In genomic region chr17:78896091-78896833, GRCh38 we compare ENCODE assay signal across 12 cellular contexts. TPM values are rescaled to one million over a fixed set of nuclear protein-coding genes. Genes with fewer than 3 reads are reported as not detected.
A peak's percentile ranks its signal among the peaks of the same experiment; 100 is the strongest.
DNase-seq lines count a peak whose midpoint lies in the region; ATAC-seq and TF ChIP-seq lines count a peak whose summit lies in the region.
"Had no signal": no experiment of that assay in that cellular context is flagged by ENCODE, and none has a peak within 500 bp of the region (broad histone marks: within the 10 kb centered on the region; RNA-seq: fewer than 3 reads in every experiment).

No MANE protein-coding gene starts in this region.

- H3K79me2 ChIP-seq in SK-N-SH (ENCODE audit: insufficient read depth): peaks cover 99% of the 10 kb centered on the region

- TF ChIP-seq EP300 in SK-N-SH (IDR thresholded peaks at IDR 0.05; ENCODE audit: borderline replicate concordance in 1 of 2, low read depth in 1 of 2, low read length in 1 of 2): no peak

- no peak for TF ChIP-seq RAD21 in SK-N-SH (IDR thresholded peaks at IDR 0.05; ENCODE audit: low read length)

- H3K27ac ChIP-seq in SK-N-SH (ENCODE audit: low read depth in 2 of 2, low read length in 1 of 2) (peak overlapping the region in 1 of 2 experiments; percentile 22; a peak in 1 of 4 replicates), vagina (peak overlapping the region; percentile 81)
- H3K27ac ChIP-seq: 22Rv1 had no signal

- POLR2A ChIA-PET in SK-N-SH (lab: Yijun Ruan, JAX): no interaction called here

- DNase-seq in SK-N-SH (peak; percentile 39), hepatic stellate cell (ENCODE audit: low spot score) (peak; percentile 58), pons (ENCODE audit: low spot score) (peak; percentile 86), vagina (ENCODE audit: extremely low spot score in 2 of 2) (no peak), NCI-H69 (lab: John Stamatoyannopoulos, UW) (no peak)
- no peak for DNase-seq in stimulated activated CD8-positive, alpha-beta memory T cell treated with anti-CD3 and anti-CD28 coated beads, Interleukin-4, amount 100 ng/mL, for 48 hours
- DNase-seq: activated CD8-positive, alpha-beta memory T cell treated with anti-CD3 and anti-CD28 coated beads, Interleukin-2, amount 10 ng/mL, durations not matched to agents 7 days and 5 days had no signal

- peaks cover 100% of the 10 kb centered on the region for H4K20me1 ChIP-seq in SK-N-SH (ENCODE audit: insufficient read depth)

- H3K9ac ChIP-seq in SK-N-SH: no peak overlapping the region

- no peak for TF ChIP-seq POLR2A in vagina (IDR thresholded peaks at IDR 0.05)

- H3K9me3 ChIP-seq in SK-N-SH (no peaks in the 10 kb centered on the region), vagina (no peaks in the 10 kb centered on the region)

- ATAC-seq in SK-N-SH treated with all-trans-retinoic acid at 6 μM for 48 hours (no peak), HG02884 (IDR thresholded peaks at IDR 0.05; ENCODE audit: unreplicated experiment) (no peak)
- ATAC-seq: activated CD8-positive, alpha-beta memory T cell treated with anti-CD3 and anti-CD28 coated beads, Interleukin-2, amount 10 ng/mL, durations not matched to agents 7 days and 5 days; esophagus mucosa; Panc1 had no signal

- intact Hi-C loops in vagina (cut with DNase I): no loop called here

- no peaks in the 10 kb centered on the region for H3K27me3 ChIP-seq in SK-N-SH (ENCODE audit: insufficient read depth)
- no peaks in the 10 kb centered on the region for H3K27me3 ChIP-seq in vagina

- H3F3A ChIP-seq in SK-N-SH (replicated peaks; ENCODE audit: insufficient read depth): peaks cover 9% of the 10 kb centered on the region

- H3K4me3 ChIP-seq in SK-N-SH (ENCODE audit: low read depth in 2 of 2, low read length in 1 of 2): no peak overlapping the region
- H3K4me3 ChIP-seq in vagina: no peak overlapping the region

- no peak for TF ChIP-seq CTCF in SK-N-SH (IDR thresholded peaks at IDR 0.05)
- no peak for TF ChIP-seq CTCF in vagina (IDR thresholded peaks at IDR 0.05)

- H3K4me1 ChIP-seq in SK-N-SH (ENCODE audit: control insufficient read depth in 1 of 2, insufficient read depth in 2 of 2, low read depth in 1 of 2, low read length in 1 of 2) (peaks cover 0 to 70% of the 10 kb centered on the region in 2 experiments; a peak in 2 of 4 replicates), vagina (peaks cover 98% of the 10 kb centered on the region)

- CTCF ChIA-PET in SK-N-SH (lab: Yijun Ruan, JAX): interaction anchor here (0.9 to 7.4 kb wide), 7 partner anchors 8 to 75 kb away, joined by 3 to 44 read pairs (median 5); no protein-coding TSS in a partner anchor

- peaks cover 13 to 20% of the 10 kb centered on the region in 2 experiments for H3K36me3 ChIP-seq in SK-N-SH (replicated peaks in 1 of 2; ENCODE audit: control insufficient read depth in 1 of 2, insufficient read depth in 2 of 2, low read length in 1 of 2)
- no peaks in the 10 kb centered on the region for H3K36me3 ChIP-seq in vagina

- 93% methylated on average over 20 of the region's 20 CpGs for WGBS in SK-N-SH (ENCODE audit: low lambda C conversion rate)

- no peak overlapping the region for H3K4me2 ChIP-seq in SK-N-SH

- H3K9me2 ChIP-seq in SK-N-SH: no peaks in the 10 kb centered on the region

- H2AFZ ChIP-seq in SK-N-SH (ENCODE audit: low read depth): no peak overlapping the region

TF ChIP-seq in SK-N-SH, 30 proteins besides CTCF, POLR2A, EP300 and RAD21 (continues in another document):
- TF ChIP-seq RCOR1 (IDR thresholded peaks at IDR 0.05; ENCODE audit: low read length) (no peak), EZH2phosphoT487 (IDR thresholded peaks at IDR 0.05; ENCODE audit: borderline replicate concordance, low read depth) (no peak), FOXJ3 (CRISPR knock-in tag; IDR thresholded peaks at IDR 0.05) (no peak), TAF1 (IDR thresholded peaks at IDR 0.05; ENCODE audit: borderline replicate concordance, low read depth, low read length) (no peak), REST (IDR thresholded peaks at IDR 0.05; ENCODE audit: low read depth, low read length) (no peak), NFIC (IDR thresholded peaks at IDR 0.05; ENCODE audit: borderline replicate concordance) (no peak), SIN3A (IDR thresholded peaks at IDR 0.05; ENCODE audit: borderline replicate concordance, low read depth, low read length) (no peak)

TF ChIP-seq in SK-N-SH treated with all-trans-retinoic acid at 6 μM for 48 hours, 23 proteins besides CTCF, POLR2A, EP300 and RAD21:
- no peak for TF ChIP-seq ARNTL (CRISPR knock-in tag; IDR thresholded peaks at IDR 0.05; ENCODE audit: borderline replicate concordance, low read depth)
- no peak for TF ChIP-seq POU6F1 (CRISPR knock-in tag; IDR thresholded peaks at IDR 0.05; ENCODE audit: borderline replicate concordance, low read depth)
- TF ChIP-seq GLIS3 (CRISPR knock-in tag; IDR thresholded peaks at IDR 0.05): no peak
- TF ChIP-seq ZNF70 (CRISPR knock-in tag; IDR thresholded peaks at IDR 0.05): no peak
- TF ChIP-seq TOX (CRISPR knock-in tag; IDR thresholded peaks at IDR 0.05; ENCODE audit: borderline replicate concordance): no peak
- no peak for TF ChIP-seq TCF4 (CRISPR knock-in tag; IDR thresholded peaks at IDR 0.05; ENCODE audit: borderline replicate concordance)
- no peak for TF ChIP-seq ZFP30 (CRISPR knock-in tag; IDR thresholded peaks at IDR 0.05)
- TF ChIP-seq ZFP3 (CRISPR knock-in tag; IDR thresholded peaks at IDR 0.05): no peak
- no peak for TF ChIP-seq ZC3H10 (CRISPR knock-in tag; IDR thresholded peaks at IDR 0.05)
- TF ChIP-seq ISL1 (CRISPR knock-in tag; IDR thresholded peaks at IDR 0.05): no peak
- TF ChIP-seq ZNF565 (CRISPR knock-in tag; conservative IDR thresholded peaks at IDR 0.05; ENCODE audit: low read depth): no peak
- TF ChIP-seq PPARA (CRISPR knock-in tag; IDR thresholded peaks at IDR 0.05; ENCODE audit: borderline replicate concordance): no peak
- TF ChIP-seq RARB (CRISPR knock-in tag; IDR thresholded peaks at IDR 0.05): no peak
- TF ChIP-seq CREB5 (CRISPR knock-in tag; IDR thresholded peaks at IDR 0.05; ENCODE audit: low read depth): no peak
- no peak for TF ChIP-seq CSDC2 (CRISPR knock-in tag; IDR thresholded peaks at IDR 0.05)

RNA-seq across cellular contexts. Expression of gene CEP295NL, which starts 6.7 kb away (rescaled TPM):
- 0.31 and 0.35 TPM in 2 replicates for polyA plus RNA-seq in SK-N-SH (2012; rRNA removed)
- 0.17 and 0.21 TPM in 2 replicates for polyA plus RNA-seq in SK-N-SH (2012; cell fraction: cytosol; rRNA removed)
- 0.68 and 0.97 TPM in 2 replicates for polyA plus RNA-seq in SK-N-SH (2012; cell fraction: nucleus; rRNA removed)
- total RNA-seq in vagina: 7.9 TPM

RNA-seq across cellular contexts. Expression of gene TIMP2, which starts 28.9 kb away (rescaled TPM):
- polyA plus RNA-seq in SK-N-SH (2012; rRNA removed): 256 and 441 TPM in 2 replicates
- polyA plus RNA-seq in SK-N-SH (2012; cell fraction: cytosol; rRNA removed): 528 and 616 TPM in 2 replicates
- 334 and 427 TPM in 2 replicates for polyA plus RNA-seq in SK-N-SH (2012; cell fraction: nucleus; rRNA removed)
- 181 TPM for total RNA-seq in vagina

RNA-seq across cellular contexts. Expression of gene USP36, which starts 55.6 kb away (rescaled TPM):
- polyA plus RNA-seq in SK-N-SH (2012; rRNA removed): 34.6 and 41.2 TPM in 2 replicates
- 22.5 and 26.9 TPM in 2 replicates for polyA plus RNA-seq in SK-N-SH (2012; cell fraction: cytosol; rRNA removed)
- 163 and 178 TPM in 2 replicates for polyA plus RNA-seq in SK-N-SH (2012; cell fraction: nucleus; rRNA removed)
- 71.2 TPM for total RNA-seq in vagina

Comparison
In these comparisons a context has a peak if more than half of its experiments do, and no peak if none do; other contexts are left out.
1. DNase-seq: peak in SK-N-SH (single experiment), hepatic stellate cell (single experiment) and pons (single experiment); none in vagina (0 of 2), stimulated activated CD8-positive, alpha-beta memory T cell treated with anti-CD3 and anti-CD28 coated beads, Interleukin-4, amount 100 ng/mL, for 48 hours (single experiment) and NCI-H69 (single experiment).